ENCODE assay signal across 9 cellular contexts in the genomic region with DNA sequence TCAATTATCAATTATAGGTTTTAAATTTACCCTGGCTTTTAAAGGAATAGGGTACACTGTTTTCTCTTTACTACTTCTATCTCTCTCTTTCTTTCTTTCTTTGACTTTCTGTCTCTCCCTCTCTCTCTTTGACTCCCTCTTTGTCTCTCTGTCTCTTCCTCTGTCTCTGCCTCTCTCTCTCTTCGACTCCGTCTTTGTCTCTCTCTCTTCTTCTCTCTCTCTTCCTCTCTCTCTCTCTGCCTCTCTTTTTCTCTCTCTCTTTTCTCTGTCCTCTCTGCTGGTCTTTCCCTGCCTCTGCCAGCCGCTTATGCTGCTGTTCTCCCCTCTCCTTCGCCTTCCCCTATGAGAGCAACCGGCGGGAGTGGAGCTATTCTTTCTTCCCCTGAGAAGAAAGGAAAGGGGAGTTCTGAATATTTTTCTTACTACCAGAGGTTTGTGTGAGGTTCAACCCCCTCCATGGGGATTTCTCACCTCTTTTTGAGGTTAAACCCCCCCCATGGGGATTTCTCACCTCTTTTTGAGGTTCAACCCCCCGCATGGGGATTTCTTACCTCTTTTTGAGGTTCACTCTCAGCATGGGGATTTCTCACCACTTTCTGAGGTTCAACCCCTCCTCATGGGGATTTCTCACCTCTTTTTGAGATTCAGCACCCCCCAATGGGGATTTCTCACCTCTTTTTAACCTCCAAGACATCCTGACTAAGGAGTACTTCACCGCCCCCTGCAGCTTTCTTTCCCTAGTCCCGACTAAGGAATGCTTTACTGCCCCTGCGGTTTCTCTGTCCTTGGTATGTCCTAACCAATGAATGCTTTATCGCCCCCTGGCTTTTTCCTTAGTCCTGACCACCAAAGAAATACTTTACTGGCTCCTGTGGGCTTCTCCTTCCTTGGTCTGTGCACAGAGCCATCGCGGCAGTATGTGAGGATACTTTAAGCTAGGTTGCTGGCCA. TPM values are rescaled to one million over a fixed set of nuclear protein-coding genes. Genes with fewer than 3 reads are reported as not detected.
DNase-seq lines count a peak whose midpoint lies in the region; ATAC-seq and TF ChIP-seq lines count a peak whose summit lies in the region.
"Had no signal": no experiment of that assay in that cellular context is flagged by ENCODE, and none has a peak within 500 bp of the region (broad histone marks: within the 10 kb centered on the region; RNA-seq: fewer than 3 reads in every experiment).

No MANE protein-coding gene starts in this region.

- no peaks in the 10 kb centered on the region for H3K9me3 Mint-ChIP-seq in central memory CD8-positive, alpha-beta T cell
- H3K9me3 Mint-ChIP-seq: naive thymus-derived CD8-positive, alpha-beta T cell had no signal

- H3K27me3 ChIP-seq in heart right ventricle = no peaks in the 10 kb centered on the region

- H3K4me1 ChIP-seq in heart right ventricle = peaks cover 0 to 5% (median 0%) of the 10 kb centered on the region in 9 donors

- H3K36me3 Mint-ChIP-seq in central memory CD8-positive, alpha-beta T cell (ENCODE audit: insufficient read depth) = peaks cover 2% of the 10 kb centered on the region

- intact Hi-C loops in lower leg skin (cut with DNase I; ENCODE audit: low total_unique reads) (no loop called here), heart right ventricle (cut with DNase I) (no loop called here), posterior cingulate gyrus (cut with DNase I) (no loop called here)

- no peak overlapping the region for H3K4me3 ChIP-seq in lower leg skin (ENCODE audit: low read depth, poor library complexity, severe bottlenecking)
- H3K4me3 ChIP-seq in heart right ventricle = no peak overlapping the region

- H3K27ac Mint-ChIP-seq in central memory CD8-positive, alpha-beta T cell (ENCODE audit: low read depth) = peak overlapping the region; percentile 88

- ATAC-seq in GM19463 (IDR thresholded peaks at IDR 0.05; ENCODE audit: unreplicated experiment) (peak; percentile 60), heart right ventricle (no peak)
- ATAC-seq in central memory CD8-positive, alpha-beta T cell (replicated peaks; ENCODE audit: extremely low read depth, poor library complexity, severe bottlenecking) = peak; percentile 14

- TF ChIP-seq CTCF in lower leg skin (IDR thresholded peaks at IDR 0.05) (no peak), heart right ventricle (IDR thresholded peaks at IDR 0.05) (peak in 3 of 9 donors; percentile 13 to 23 (median 16))

- no peaks in the 10 kb centered on the region for H3K27me3 Mint-ChIP-seq in central memory CD8-positive, alpha-beta T cell
- H3K27me3 Mint-ChIP-seq: naive thymus-derived CD8-positive, alpha-beta T cell had no signal

- DNase-seq in T follicular helper cell (ENCODE audit: low read depth) (peak; percentile 7), NCI-H1436 treated with DMSO at 0.1 percent for 48 hours (lab: John Stamatoyannopoulos, UW) (no peak), lower leg skin (ENCODE audit: low spot score in 2 of 2) (no peak), heart right ventricle (no peak), posterior cingulate gyrus (no peak)
- DNase-seq in central memory CD8-positive, alpha-beta T cell (ENCODE audit: low spot score in 2 of 2) = peak in 1 of 2 donors; percentile 31
- peak; percentile 59 for DNase-seq in stimulated activated CD4-positive, alpha-beta T cell treated with anti-CD3 and anti-CD28 coated beads, Interleukin-4, amount 100 ng/mL, for 24 hours

- no peaks in the 10 kb centered on the region for H3K36me3 ChIP-seq in heart right ventricle

- no peaks in the 10 kb centered on the region for H3K9me3 ChIP-seq in heart right ventricle

- H3K4me1 Mint-ChIP-seq in central memory CD8-positive, alpha-beta T cell = peaks cover 21% of the 10 kb centered on the region

- 94 to 95% methylated on average over 13 of the region's 13 CpGs for WGBS in lower leg skin, 2 donors
- WGBS in heart right ventricle, 2 donors = 90 to 92% methylated on average over 13 of the region's 13 CpGs

- no peak overlapping the region for H3K27ac ChIP-seq in heart right ventricle

- TF ChIP-seq POLR2A in lower leg skin (IDR thresholded peaks at IDR 0.05) = no peak

- H3K4me3 Mint-ChIP-seq in central memory CD8-positive, alpha-beta T cell = no peak overlapping the region
- H3K4me3 Mint-ChIP-seq: naive thymus-derived CD8-positive, alpha-beta T cell had no signal

RNA-seq across cellular contexts. Expression of gene DDHD1, which starts 27.4 kb away (rescaled TPM):
- total RNA-seq in lower leg skin (10 to 100 TPM in 3 of 4 donors, 1 to 10 TPM in 1; 9.7 to 19.4 (median 14.6) TPM), heart right ventricle (1 to 10 TPM; 6.0 to 9.6 (median 7.6) TPM)
- 1 to 10 TPM; 2.1 to 4.7 TPM for polyA plus RNA-seq in heart right ventricle

Comparison
In these comparisons a context has a peak if more than half of its experiments do, and no peak if none do; other contexts are left out.
1. ATAC-seq: peak in GM19463 (single experiment) and central memory CD8-positive, alpha-beta T cell (single experiment); none in heart right ventricle (0 of 8).
2. DNase-seq: peak in T follicular helper cell (single experiment) and stimulated activated CD4-positive, alpha-beta T cell treated with anti-CD3 and anti-CD28 coated beads, Interleukin-4, amount 100 ng/mL, for 24 hours (single experiment); none in NCI-H1436 treated with DMSO at 0.1 percent for 48 hours (single experiment), lower leg skin (0 of 2), heart right ventricle (0 of 2) and posterior cingulate gyrus (0 of 10).